Comparison of ENCODE assay signal across 1 cellular context in genomic region chr2:231186325-231186724, GRCh38.
TF ChIP-seq lines count a peak whose summit lies in the region.

No MANE protein-coding gene starts in this region.

TF ChIP-seq in WTC11, 78 proteins besides CTCF, POLR2A, EP300 and RAD21 (continued from another document):
- TF ChIP-seq, protein P1, sequence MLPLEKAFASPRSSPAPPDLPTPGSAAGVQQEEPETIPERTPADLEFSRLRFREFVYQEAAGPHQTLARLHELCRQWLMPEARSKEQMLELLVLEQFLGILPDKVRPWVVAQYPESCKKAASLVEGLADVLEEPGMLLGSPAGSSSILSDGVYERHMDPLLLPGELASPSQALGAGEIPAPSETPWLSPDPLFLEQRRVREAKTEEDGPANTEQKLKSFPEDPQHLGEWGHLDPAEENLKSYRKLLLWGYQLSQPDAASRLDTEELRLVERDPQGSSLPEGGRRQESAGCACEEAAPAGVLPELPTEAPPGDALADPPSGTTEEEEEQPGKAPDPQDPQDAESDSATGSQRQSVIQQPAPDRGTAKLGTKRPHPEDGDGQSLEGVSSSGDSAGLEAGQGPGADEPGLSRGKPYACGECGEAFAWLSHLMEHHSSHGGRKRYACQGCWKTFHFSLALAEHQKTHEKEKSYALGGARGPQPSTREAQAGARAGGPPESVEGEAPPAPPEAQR (CRISPR knock-in tag; IDR thresholded peaks at IDR 0.05) = no peak
- TF ChIP-seq CREB1 (CRISPR knock-in tag; IDR thresholded peaks at IDR 0.05) (no peak), SOX15 (CRISPR knock-in tag; IDR thresholded peaks at IDR 0.05) (no peak), ZNF512 (CRISPR knock-in tag; IDR thresholded peaks at IDR 0.05; ENCODE audit: borderline replicate concordance) (no peak), RORB (CRISPR knock-in tag; IDR thresholded peaks at IDR 0.05) (no peak)
- TF ChIP-seq, protein P2, sequence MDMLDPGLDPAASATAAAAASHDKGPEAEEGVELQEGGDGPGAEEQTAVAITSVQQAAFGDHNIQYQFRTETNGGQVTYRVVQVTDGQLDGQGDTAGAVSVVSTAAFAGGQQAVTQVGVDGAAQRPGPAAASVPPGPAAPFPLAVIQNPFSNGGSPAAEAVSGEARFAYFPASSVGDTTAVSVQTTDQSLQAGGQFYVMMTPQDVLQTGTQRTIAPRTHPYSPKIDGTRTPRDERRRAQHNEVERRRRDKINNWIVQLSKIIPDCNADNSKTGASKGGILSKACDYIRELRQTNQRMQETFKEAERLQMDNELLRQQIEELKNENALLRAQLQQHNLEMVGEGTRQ (CRISPR knock-in tag; IDR thresholded peaks at IDR 0.05) = no peak
- TF ChIP-seq, protein P3, sequence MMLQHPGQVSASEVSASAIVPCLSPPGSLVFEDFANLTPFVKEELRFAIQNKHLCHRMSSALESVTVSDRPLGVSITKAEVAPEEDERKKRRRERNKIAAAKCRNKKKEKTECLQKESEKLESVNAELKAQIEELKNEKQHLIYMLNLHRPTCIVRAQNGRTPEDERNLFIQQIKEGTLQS (CRISPR knock-in tag; conservative IDR thresholded peaks at IDR 0.05) = no peak
